23 cellular contexts compared by ENCODE assay signal in the genomic region with DNA sequence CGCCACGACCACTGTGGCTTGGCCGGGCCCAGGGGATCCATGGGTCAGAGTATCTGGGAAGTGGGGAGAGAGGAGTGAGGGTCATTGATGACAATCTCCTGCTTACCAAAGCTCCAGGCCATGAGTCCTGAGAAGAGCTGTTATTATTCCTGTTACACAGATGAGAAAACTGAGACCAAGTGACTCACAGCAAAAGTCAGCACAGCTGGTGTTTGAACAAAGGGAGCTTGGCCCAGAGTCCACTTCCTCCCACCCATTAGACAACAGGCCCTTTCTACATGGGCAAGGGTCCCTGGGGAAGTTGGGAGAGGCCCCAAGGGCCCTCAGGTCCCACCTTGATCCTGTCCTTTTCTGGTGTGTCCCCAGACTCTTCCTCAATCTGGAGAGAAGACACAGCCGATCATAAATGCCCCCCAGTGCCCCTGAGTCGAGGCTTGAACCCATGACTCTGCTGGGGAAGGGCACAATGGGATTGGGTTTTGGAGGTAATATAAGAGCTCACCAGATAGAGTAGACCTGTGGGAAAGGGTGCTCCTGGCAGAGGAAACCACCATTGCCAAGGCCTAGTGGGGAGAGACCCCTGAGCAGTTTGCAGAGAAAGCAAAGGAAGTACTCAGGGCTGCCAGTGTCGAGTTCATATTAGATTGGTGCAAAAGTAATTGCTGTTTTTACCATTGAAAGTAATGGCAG. TPM values are rescaled to one million over a fixed set of nuclear protein-coding genes. Genes with fewer than 3 reads are reported as not detected.
DNase-seq lines count a peak whose midpoint lies in the region; ATAC-seq and TF ChIP-seq lines count a peak whose summit lies in the region.
"Had no signal": no experiment of that assay in that cellular context is flagged by ENCODE, and none has a peak within 500 bp of the region (broad histone marks: within the 10 kb centered on the region; RNA-seq: fewer than 3 reads in every experiment).

No MANE protein-coding gene starts in this region.

- DNase-seq in H7 (peak; percentile 27), nephron progenitor cell (no peak), NCI-H774 (lab: John Stamatoyannopoulos, UW) (no peak), C1 segment of cervical spinal cord (lab: John Stamatoyannopoulos, UW) (no peak), sigmoid colon (no peak)
- no peak for DNase-seq in effector CD4-positive, alpha-beta T cell
- DNase-seq: ACHN; Calu3; CD8-positive, alpha-beta memory T cell; GF-D8; NCI-H1092 treated with DMSO at 0.1 percent for 48 hours; NCI-H146; NCI-H2029 treated with DMSO at 0.1 percent for 48 hours; NCI-H2171; NCI-H345; NCI-H524; OCI-M1; SJCRH30 had no signal

- intact Hi-C loops in sigmoid colon (cut with DNase I), result no loop called here

- peaks cover 35% of the 10 kb centered on the region for H3K27me3 Mint-ChIP-seq in nephron progenitor cell (ENCODE audit: low read depth, poor library complexity)

- H3K27me3 ChIP-seq in H7 (ENCODE audit: control insufficient read depth, insufficient read depth, low read length), result no peaks in the 10 kb centered on the region
- H3K27me3 ChIP-seq in sigmoid colon, result peaks cover 0 to 5% (median 0%) of the 10 kb centered on the region in 3 donors
- H3K27me3 ChIP-seq: SJCRH30 had no signal

- no peak overlapping the region for H3K4me3 Mint-ChIP-seq in nephron progenitor cell
- H3K4me3 Mint-ChIP-seq: CD8-positive, alpha-beta memory T cell; T-helper 1 cell treated with Interleukin-12 subunit alpha and Interleukin-12 subunit beta and Interleukin-4 antibody, amounts not matched to agents 30 μg/mL and 1 μg/mL, for 36 hours had no signal

- peaks cover 0 to 20% (median 19%) of the 10 kb centered on the region in 4 donors for H3K4me1 ChIP-seq in sigmoid colon

- ATAC-seq in SK-N-SH treated with all-trans-retinoic acid at 6 μM for 48 hours, result no peak

- peak overlapping the region; percentile 36 for H3K27ac Mint-ChIP-seq in nephron progenitor cell
- H3K27ac Mint-ChIP-seq: T-helper 1 cell treated with Interleukin-12 subunit alpha and Interleukin-12 subunit beta and Interleukin-4 antibody, amounts not matched to agents 30 μg/mL and 1 μg/mL, for 36 hours had no signal

- H3K9me3 ChIP-seq in sigmoid colon, result no peaks in the 10 kb centered on the region
- H3K9me3 ChIP-seq: BLaER1 treated with 17β-estradiol and CSF1 and Interleukin-3, amounts not matched to agents 10 nM and 100 nM; SJCRH30 had no signal

- H3K4me1 Mint-ChIP-seq in nephron progenitor cell, result peaks cover 22% of the 10 kb centered on the region

- H3K36me3 Mint-ChIP-seq in nephron progenitor cell (ENCODE audit: low read depth), result no peaks in the 10 kb centered on the region

- no peak for TF ChIP-seq POLR2A in sigmoid colon (IDR thresholded peaks at IDR 0.05)

- H3K9me3 Mint-ChIP-seq in nephron progenitor cell, result no peaks in the 10 kb centered on the region
- H3K9me3 Mint-ChIP-seq: T-helper 1 cell treated with Interleukin-12 subunit alpha and Interleukin-12 subunit beta and Interleukin-4 antibody, amounts not matched to agents 30 μg/mL and 1 μg/mL, for 36 hours had no signal

- H3K4me3 ChIP-seq in H7 (ENCODE audit: insufficient read depth, low read depth, low read length) (no peak overlapping the region), sigmoid colon (no peak overlapping the region)
- H3K4me3 ChIP-seq: BLaER1 treated with 17β-estradiol and CSF1 and Interleukin-3, amounts not matched to agents 10 nM and 100 nM; SJCRH30 had no signal

- TF ChIP-seq CTCF in nephron progenitor cell (IDR thresholded peaks at IDR 0.05) (no peak), sigmoid colon (IDR thresholded peaks at IDR 0.05) (no peak)

- WGBS in sigmoid colon, 2 donors, result 91 to 93% methylated on average over 6 of the region's 6 CpGs

- no peak overlapping the region for H3K27ac ChIP-seq in sigmoid colon
- H3K27ac ChIP-seq: BLaER1 treated with 17β-estradiol and CSF1 and Interleukin-3, amounts not matched to agents 10 nM and 100 nM; KMS-11; SJCRH30 had no signal

- no peak for TF ChIP-seq EP300 in sigmoid colon (IDR thresholded peaks at IDR 0.05)

- H3K36me3 ChIP-seq in H7 (replicated peaks; ENCODE audit: control insufficient read depth, insufficient read depth, low read length), result no peaks in the 10 kb centered on the region
- H3K36me3 ChIP-seq in sigmoid colon, result no peaks in the 10 kb centered on the region
- H3K36me3 ChIP-seq: BLaER1 treated with 17β-estradiol and CSF1 and Interleukin-3, amounts not matched to agents 10 nM and 100 nM; SJCRH30 had no signal

TF ChIP-seq in SK-N-SH treated with all-trans-retinoic acid at 6 μM for 48 hours, 23 proteins besides CTCF, POLR2A, EP300 and RAD21:
- TF ChIP-seq ZFP3 (CRISPR knock-in tag; IDR thresholded peaks at IDR 0.05) (peak; percentile 96), RARB (CRISPR knock-in tag; IDR thresholded peaks at IDR 0.05) (no peak)

RNA-seq across cellular contexts. Expression of gene FUT6, which starts 6.8 kb away (rescaled TPM):
- total RNA-seq in H7 (2014; rRNA removed; shearing (Covaris generic)), result not detected in 2 replicates
- total RNA-seq in sigmoid colon, result not detected
- polyA plus RNA-seq in sigmoid colon, result 10 to 100 TPM; 14.8 to 61.1 (median 21.0) TPM
- total RNA-seq: CD8-positive, alpha-beta memory T cell; HT1080 had no signal
- polyA plus RNA-seq: CD8-positive, alpha-beta memory T cell had no signal

RNA-seq across cellular contexts. Expression of gene FUT3, which starts 18.6 kb away (rescaled TPM):
- not detected in 2 replicates for total RNA-seq in H7 (2014; rRNA removed; shearing (Covaris generic))
- under 1 TPM in 1 of 4 donors, not detected in 3; 0.83 TPM for total RNA-seq in sigmoid colon
- polyA plus RNA-seq in sigmoid colon, result 100 to 1,000 TPM in 1 of 3 donors, 10 to 100 TPM in 2; 24.6 to 168 (median 34.4) TPM
- total RNA-seq: CD8-positive, alpha-beta memory T cell; HT1080 had no signal
- polyA plus RNA-seq: CD8-positive, alpha-beta memory T cell had no signal

RNA-seq across cellular contexts. Expression of gene NRTN, which starts 27.8 kb away (rescaled TPM):
- total RNA-seq in H7 (2014; rRNA removed; shearing (Covaris generic)), result 8.5 and 8.7 TPM in 2 replicates
- total RNA-seq in sigmoid colon, result 10 to 100 TPM in 1 of 4 donors, 1 to 10 TPM in 3; 6.1 to 12.2 (median 6.6) TPM
- 1 to 10 TPM in 1 of 3 donors, not detected in 2; 1.7 TPM for polyA plus RNA-seq in sigmoid colon

RNA-seq across cellular contexts. Expression of gene FUT5, which starts 37.7 kb away (rescaled TPM):
- 0.18 TPM in 1 of 2 replicates, not detected in the other for total RNA-seq in H7 (2014; rRNA removed; shearing (Covaris generic))
- not detected for total RNA-seq in sigmoid colon
- polyA plus RNA-seq in sigmoid colon, result not detected
- total RNA-seq: Calu3; CD8-positive, alpha-beta memory T cell; HT1080 had no signal
- polyA plus RNA-seq: CD8-positive, alpha-beta memory T cell had no signal

RNA-seq across cellular contexts. Expression of gene DUS3L, which starts 41.7 kb away (rescaled TPM):
- total RNA-seq in H7 (2014; rRNA removed; shearing (Covaris generic)), result 50.8 and 52.4 TPM in 2 replicates
- 10 to 100 TPM; 26.7 to 37.4 (median 31.7) TPM for total RNA-seq in sigmoid colon
- polyA plus RNA-seq in sigmoid colon, result 10 to 100 TPM in 2 of 3 donors, 1 to 10 TPM in 1; 8.3 to 42.0 (median 15.0) TPM
